In genomic region chr9:34046784-34047379, GRCh38 we compare ENCODE assay signal across 8 cellular contexts. TPM values are rescaled to one million over a fixed set of nuclear protein-coding genes. Genes with fewer than 3 reads are reported as not detected.
A peak's percentile ranks its signal among the peaks of the same experiment; 100 is the strongest.
DNase-seq lines count a peak whose midpoint lies in the region; ATAC-seq and TF ChIP-seq lines count a peak whose summit lies in the region.

No MANE protein-coding gene starts in this region.

- TSS peak; percentile 33 for BruUV-seq in PC-9 (replicated peaks; lab: Mats Ljungman, UMichigan)

- H3K36me3 ChIP-seq in PC-9 (ENCODE audit: low read depth) (no peaks in the 10 kb centered on the region), gastrocnemius medialis (peaks cover 0 to 7% of the 10 kb centered on the region in 2 donors)

- peaks cover 63% of the 10 kb centered on the region for H3K79me2 ChIP-seq in PC-9 (ENCODE audit: low read depth)

- intact Hi-C loops in PC-9 (cut with micrococcal nuclease; ENCODE audit: unreplicated experiment), result loop anchor here (1.0 kb wide), 1 partner anchor 25 kb away; no protein-coding TSS in a partner anchor
- intact Hi-C loops in gastrocnemius medialis (cut with DNase I; ENCODE audit: low total_unique reads), result loop anchor here (10.0 kb wide), 3 partner anchors 128 to 948 kb away; partner anchors contain the start of genes UBAP1 and UBE2R2

- no peaks in the 10 kb centered on the region for H3F3A ChIP-seq in PC-9 (ENCODE audit: insufficient read depth, low read depth)

- peaks cover 21% of the 10 kb centered on the region for H4K20me1 ChIP-seq in PC-9 (ENCODE audit: insufficient read depth)

- H3K4me1 ChIP-seq in PC-9 (replicated peaks; ENCODE audit: insufficient read depth) (peaks cover 20% of the 10 kb centered on the region), gastrocnemius medialis (peaks cover 19 to 22% of the 10 kb centered on the region in 2 donors)

- ATAC-seq in gastrocnemius medialis, result no peak

- H3K27ac ChIP-seq in PC-9, result no peak overlapping the region
- peak overlapping the region; percentile 90 to 97 (median 94) for H3K27ac ChIP-seq in gastrocnemius medialis

- H3K4me2 ChIP-seq in PC-9, result peak overlapping the region; percentile 98

- H2AFZ ChIP-seq in PC-9, result no peak overlapping the region

- no peak for TF ChIP-seq CTCF in PC-9 (conservative IDR thresholded peaks at IDR 0.05)
- no peak for TF ChIP-seq CTCF in epithelial cell of esophagus (IDR thresholded peaks at IDR 0.05; ENCODE audit: insufficient read depth, low read depth, low read length, missing control alignments)
- no peak for TF ChIP-seq CTCF in gastrocnemius medialis (IDR thresholded peaks at IDR 0.05 in 4 of 5, conservative IDR thresholded peaks at IDR 0.05 in 1 of 5)

- in situ Hi-C loops in gastrocnemius medialis (cut with MboI; ENCODE audit: low sequenced_read_pairs in 4 of 4), result no loop called here

- H3K9me3 ChIP-seq in PC-9 (ENCODE audit: insufficient read depth, low read depth) (no peaks in the 10 kb centered on the region), gastrocnemius medialis (no peaks in the 10 kb centered on the region)

- POLR2A ChIA-PET in PC-9 (lab: Charles Lee; ENCODE audit: unreplicated experiment), result no interaction called here

- no peak for TF ChIP-seq POLR2A in gastrocnemius medialis (IDR thresholded peaks at IDR 0.05)

- DNase-seq in NCI-H2227 (lab: John Stamatoyannopoulos, UW; ENCODE audit: unreplicated experiment), result peak; percentile 11
- DNase-seq in NCI-H2227 treated with DMSO at 0.1 percent for 48 hours (lab: John Stamatoyannopoulos, UW), result no peak
- no peak for DNase-seq in PC-9
- DNase-seq in epithelial cell of esophagus (ENCODE audit: low read depth), result peak; percentile 53
- DNase-seq in gastrocnemius medialis, result no peak
- DNase-seq in NCI-H1105 treated with DMSO at 0.1 percent for 48 hours (lab: John Stamatoyannopoulos, UW), result no peak
- no peak for DNase-seq in stimulated activated naive CD4-positive, alpha-beta T cell treated with Interleukin-2 at 50 U/mL for 16 hours (lab: John Stamatoyannopoulos, UW)
- no peak for DNase-seq in HCEC 1CT

- CTCF ChIA-PET in PC-9 (lab: Charles Lee), result no interaction called here

- H3K4me3 ChIP-seq in PC-9 (peak overlapping the region; percentile 69; the same call in 1 of the 2 replicates), epithelial cell of esophagus (ENCODE audit: low read length) (peak overlapping the region; percentile 95), gastrocnemius medialis (peak overlapping the region in 3 of 4 donors; percentile 8 to 90 (median 81))

- no peaks in the 10 kb centered on the region for H3K9me2 ChIP-seq in PC-9 (ENCODE audit: insufficient read depth)

- H3K27me3 ChIP-seq in PC-9 (ENCODE audit: insufficient read depth, low read depth) (no peaks in the 10 kb centered on the region), gastrocnemius medialis (no peaks in the 10 kb centered on the region)

RNA-seq across cellular contexts. Expression of gene UBAP2, which starts 1.8 kb away (rescaled TPM):
- total RNA-seq in PC-9 (2021) (21.2 and 27.6 TPM in 2 replicates), gastrocnemius medialis (10 to 100 TPM; 14.6 to 26.6 (median 20.9) TPM)

Comparison
In these comparisons a context has a peak if more than half of its experiments do, and no peak if none do; other contexts are left out.
1. DNase-seq: peak in NCI-H2227 (single experiment) and epithelial cell of esophagus (single experiment); none in NCI-H2227 treated with DMSO at 0.1 percent for 48 hours (single experiment), PC-9 (0 of 2), gastrocnemius medialis (0 of 2), NCI-H1105 treated with DMSO at 0.1 percent for 48 hours (single experiment), stimulated activated naive CD4-positive, alpha-beta T cell treated with Interleukin-2 at 50 U/mL for 16 hours (single experiment) and HCEC 1CT (single experiment).
2. Peak in every context shown above with its lines, with median percentiles within 50 percentile points of each other: H3K4me3 ChIP-seq.